ENCODE assay signal across 28 cellular contexts in genomic region chr2:197034969-197035368, GRCh38.
A peak's percentile ranks its signal among the peaks of the same experiment; 100 is the strongest.
DNase-seq lines count a peak whose midpoint lies in the region; ATAC-seq and TF ChIP-seq lines count a peak whose summit lies in the region.
"Had no signal": no experiment of that assay in that cellular context is flagged by ENCODE, and none has a peak within 500 bp of the region (broad histone marks: within the 10 kb centered on the region; RNA-seq: fewer than 3 reads in every experiment).

No MANE protein-coding gene starts in this region.

- TF ChIP-seq CTCF in CD8-positive, alpha-beta T cell (IDR thresholded peaks at IDR 0.05), result no peak
- no peak for TF ChIP-seq CTCF in thyroid gland (IDR thresholded peaks at IDR 0.05)

- no peak overlapping the region for H3K4me3 ChIP-seq in CD8-positive, alpha-beta T cell (ENCODE audit: low read depth, low read length)
- no peak overlapping the region for H3K4me3 ChIP-seq in thyroid gland (replicated peaks in 1 of 3)
- H3K4me3 ChIP-seq: BLaER1, esophagus squamous epithelium, PC-9, psoas muscle, stomach, upper lobe of left lung had no signal

- no peak for ATAC-seq in CD8-positive, alpha-beta T cell
- no peak for ATAC-seq in naive thymus-derived CD8-positive, alpha-beta T cell
- ATAC-seq: left colon, psoas muscle, Right ventricle myocardium inferior had no signal

- peak overlapping the region; percentile 85 for H3K27ac Mint-ChIP-seq in activated naive CD4-positive, alpha-beta T cell treated with anti-CD3 and anti-CD28 coated beads for 36 hours
- H3K27ac Mint-ChIP-seq in CD8-positive, alpha-beta T cell, result peak overlapping the region; percentile 73
- peak overlapping the region; percentile 92 for H3K27ac Mint-ChIP-seq in activated naive CD8-positive, alpha-beta T cell
- peak overlapping the region in 8 of 10 donors; percentile 10 to 79 (median 72) for H3K27ac Mint-ChIP-seq in naive thymus-derived CD8-positive, alpha-beta T cell
- H3K27ac Mint-ChIP-seq: dendritic cell treated with granulocyte-macrophage colony-stimulating factor and Interleukin-4, amounts not matched to agents 40 ng/mL and 50 ng/mL, for 4 days had no signal

- peaks cover 40% of the 10 kb centered on the region for H3K36me3 Mint-ChIP-seq in activated naive CD4-positive, alpha-beta T cell treated with anti-CD3 and anti-CD28 coated beads for 36 hours (ENCODE audit: low read depth)
- peaks cover 89% of the 10 kb centered on the region for H3K36me3 Mint-ChIP-seq in CD8-positive, alpha-beta T cell
- H3K36me3 Mint-ChIP-seq in activated naive CD8-positive, alpha-beta T cell, result peaks cover 42% of the 10 kb centered on the region
- peaks cover 10 to 92% (median 50%) of the 10 kb centered on the region in 3 donors for H3K36me3 Mint-ChIP-seq in naive thymus-derived CD8-positive, alpha-beta T cell

- 81 to 82% methylated on average over 1 of the region's 1 CpG for WGBS in thyroid gland, 2 donors

- DNase-seq in activated naive CD4-positive, alpha-beta T cell treated with anti-CD3 and anti-CD28 coated beads for 36 hours, result peak; percentile 30
- no peak for DNase-seq in activated naive CD4-positive, alpha-beta T cell (lab: John Stamatoyannopoulos, UW)
- no peak for DNase-seq in CD8-positive, alpha-beta T cell
- no peak for DNase-seq in naive thymus-derived CD8-positive, alpha-beta T cell
- DNase-seq in thyroid gland (no peak), superior temporal gyrus (ENCODE audit: extremely low spot score) (no peak), NCI-H2196 (lab: John Stamatoyannopoulos, UW; ENCODE audit: unreplicated experiment) (no peak)
- DNase-seq: ACHN; activated CD4-positive, alpha-beta T cell treated with anti-CD3 and anti-CD28 coated beads, Interleukin-2, amount 50 U/mL, for 1 hour; activated CD8-positive, alpha-beta memory T cell treated with anti-CD3 and anti-CD28 coated beads, Interleukin-2, amount 50 U/mL, for 48 hours; activated effector memory CD4-positive, alpha-beta T cell treated with anti-CD3 and anti-CD28 coated beads, Interleukin-2, amount 50 U/mL, for 16 hours; esophagus squamous epithelium; HCEC 1CT; left colon; NCI-H1048; NCI-H187; NCI-H2171 treated with DMSO at 0.1 percent for 48 hours; NCI-H524 treated with DMSO at 0.1 percent for 48 hours; nucleus accumbens; PC-9; psoas muscle; stomach had no signal

- POLR2A ChIA-PET in CD8-positive, alpha-beta T cell (lab: Charles Lee), result interaction anchor here (1.4 kb wide), 1 partner anchor 16 kb away, joined by 3 read pairs; no protein-coding TSS in a partner anchor
- POLR2A ChIA-PET in naive thymus-derived CD8-positive, alpha-beta T cell (lab: Charles Lee), result no interaction called here

- no peaks in the 10 kb centered on the region for H3K9me3 ChIP-seq in CD8-positive, alpha-beta T cell (ENCODE audit: low read length)
- H3K9me3 ChIP-seq in thyroid gland, result no peaks in the 10 kb centered on the region
- H3K9me3 ChIP-seq: esophagus squamous epithelium, psoas muscle, stomach, upper lobe of left lung had no signal

- H3K4me1 Mint-ChIP-seq in activated naive CD4-positive, alpha-beta T cell treated with anti-CD3 and anti-CD28 coated beads for 36 hours (ENCODE audit: low read depth), result peaks cover 53% of the 10 kb centered on the region
- peaks cover 49% of the 10 kb centered on the region for H3K4me1 Mint-ChIP-seq in CD8-positive, alpha-beta T cell (ENCODE audit: low read depth)
- peaks cover 63% of the 10 kb centered on the region for H3K4me1 Mint-ChIP-seq in activated naive CD8-positive, alpha-beta T cell (ENCODE audit: low read depth)
- H3K4me1 Mint-ChIP-seq in naive thymus-derived CD8-positive, alpha-beta T cell, result peaks cover 28 to 56% (median 43%) of the 10 kb centered on the region in 4 donors

- no peak overlapping the region for H3K27ac ChIP-seq in CD8-positive, alpha-beta T cell (ENCODE audit: low read depth, low read length)
- no peak overlapping the region for H3K27ac ChIP-seq in thyroid gland
- H3K27ac ChIP-seq: BLaER1, esophagus squamous epithelium, PC-9, psoas muscle, stomach, VCaP had no signal

- CTCF ChIA-PET in activated naive CD4-positive, alpha-beta T cell treated with anti-CD3 and anti-CD28 coated beads for 36 hours (lab: Charles Lee), result interaction anchor here (0.9 to 1.3 kb wide), 2 partner anchors 24 to 134 kb away, joined by 3 to 8 read pairs; no protein-coding TSS in a partner anchor
- CTCF ChIA-PET in CD8-positive, alpha-beta T cell (lab: Charles Lee), result interaction anchor here (1.3 kb wide), 1 partner anchor 343 kb away, joined by 5 read pairs; no protein-coding TSS in a partner anchor

- TF ChIP-seq POLR2A in thyroid gland (IDR thresholded peaks at IDR 0.05), result no peak

- no peaks in the 10 kb centered on the region for H3K9me3 Mint-ChIP-seq in activated naive CD4-positive, alpha-beta T cell treated with anti-CD3 and anti-CD28 coated beads for 36 hours
- no peaks in the 10 kb centered on the region for H3K9me3 Mint-ChIP-seq in CD8-positive, alpha-beta T cell
- peaks cover 4% of the 10 kb centered on the region for H3K9me3 Mint-ChIP-seq in activated naive CD8-positive, alpha-beta T cell (ENCODE audit: low read depth)
- H3K9me3 Mint-ChIP-seq in naive thymus-derived CD8-positive, alpha-beta T cell, result no peaks in the 10 kb centered on the region
- H3K9me3 Mint-ChIP-seq: dendritic cell treated with granulocyte-macrophage colony-stimulating factor and Interleukin-4, amounts not matched to agents 40 ng/mL and 50 ng/mL, for 4 days had no signal

- H3K4me3 Mint-ChIP-seq in activated naive CD4-positive, alpha-beta T cell treated with anti-CD3 and anti-CD28 coated beads for 36 hours, result no peak overlapping the region
- H3K4me3 Mint-ChIP-seq in CD8-positive, alpha-beta T cell, result no peak overlapping the region
- no peak overlapping the region for H3K4me3 Mint-ChIP-seq in activated naive CD8-positive, alpha-beta T cell
- H3K4me3 Mint-ChIP-seq in naive thymus-derived CD8-positive, alpha-beta T cell, result no peak overlapping the region
- H3K4me3 Mint-ChIP-seq: dendritic cell treated with granulocyte-macrophage colony-stimulating factor and Interleukin-4, amounts not matched to agents 40 ng/mL and 50 ng/mL, for 4 days had no signal

- no peaks in the 10 kb centered on the region for H3K27me3 ChIP-seq in CD8-positive, alpha-beta T cell (ENCODE audit: insufficient read depth, low read length)
- H3K27me3 ChIP-seq in thyroid gland, result no peaks in the 10 kb centered on the region
- H3K27me3 ChIP-seq: BLaER1, esophagus squamous epithelium, stomach, upper lobe of left lung had no signal

- intact Hi-C loops in activated naive CD4-positive, alpha-beta T cell treated with anti-CD3 and anti-CD28 coated beads for 36 hours (cut with micrococcal nuclease), result no loop called here
- intact Hi-C loops in CD8-positive, alpha-beta T cell (cut with DNase I, micrococcal nuclease), result no loop called here
- intact Hi-C loops in thyroid gland (cut with DNase I), result no loop called here

- H3K27me3 Mint-ChIP-seq in activated naive CD4-positive, alpha-beta T cell treated with anti-CD3 and anti-CD28 coated beads for 36 hours (ENCODE audit: low read depth), result no peaks in the 10 kb centered on the region
- no peaks in the 10 kb centered on the region for H3K27me3 Mint-ChIP-seq in CD8-positive, alpha-beta T cell (ENCODE audit: low read depth)
- no peaks in the 10 kb centered on the region for H3K27me3 Mint-ChIP-seq in activated naive CD8-positive, alpha-beta T cell
- H3K27me3 Mint-ChIP-seq in naive thymus-derived CD8-positive, alpha-beta T cell, result no peaks in the 10 kb centered on the region
- H3K27me3 Mint-ChIP-seq: dendritic cell treated with granulocyte-macrophage colony-stimulating factor and Interleukin-4, amounts not matched to agents 40 ng/mL and 50 ng/mL, for 4 days had no signal

- H3K36me3 ChIP-seq in CD8-positive, alpha-beta T cell (ENCODE audit: insufficient read depth, low read length), result peaks cover 18% of the 10 kb centered on the region
- H3K36me3 ChIP-seq in thyroid gland, result no peaks in the 10 kb centered on the region
- H3K36me3 ChIP-seq: BLaER1, esophagus squamous epithelium had no signal

- peaks cover 14% of the 10 kb centered on the region for H3K4me1 ChIP-seq in CD8-positive, alpha-beta T cell (ENCODE audit: insufficient read depth, low read length)
- no peaks in the 10 kb centered on the region for H3K4me1 ChIP-seq in thyroid gland
- H3K4me1 ChIP-seq: esophagus squamous epithelium, psoas muscle had no signal
